In genomic region chr15:79896131-79896633, GRCh38 we compare ENCODE assay signal across 8 cellular contexts.
DNase-seq lines count a peak whose midpoint lies in the region; ATAC-seq and TF ChIP-seq lines count a peak whose summit lies in the region.

No MANE protein-coding gene starts in this region.

- peak overlapping the region; percentile 96 to 99 (median 97) for H3K27ac Mint-ChIP-seq in nephron

- peaks cover 9% of the 10 kb centered on the region for H3K4me1 Mint-ChIP-seq in nephron

- peak overlapping the region; percentile 95 to 98 (median 97) for H3K4me3 Mint-ChIP-seq in nephron

- no peaks in the 10 kb centered on the region for H3K27me3 Mint-ChIP-seq in nephron (ENCODE audit: low read depth)

- TF ChIP-seq CTCF in nephron (IDR thresholded peaks at IDR 0.05; ENCODE audit: unreplicated experiment in 3 of 3), result no peak

- peak; percentile 31 for ATAC-seq in GM21390 (IDR thresholded peaks at IDR 0.05; ENCODE audit: unreplicated experiment)

- H3K4me3 ChIP-seq in NT2/D1 (ENCODE audit: insufficient read length, low read depth) (peak overlapping the region; percentile 98), duodenal mucosa (ENCODE audit: low read depth in 1 of 2, low read length in 2 of 2) (peak overlapping the region; percentile 86 to 88)

- no peaks in the 10 kb centered on the region for H3K4me1 ChIP-seq in NT2/D1 (ENCODE audit: insufficient read depth, insufficient read length)
- peaks cover 5 to 25% of the 10 kb centered on the region in 2 donors for H3K4me1 ChIP-seq in duodenal mucosa (ENCODE audit: control insufficient read depth in 1 of 2, insufficient read depth in 2 of 2, low read length in 2 of 2)

- DNase-seq in EL, result peak; percentile 24
- no peak for DNase-seq in NT2/D1 (ENCODE audit: low read depth, low spot score)
- no peak for DNase-seq in NCI-H2029 treated with DMSO at 0.1 percent for 48 hours (lab: John Stamatoyannopoulos, UW)
- DNase-seq in iPS-NIHi11 (ENCODE audit: low spot score), result no peak
- no peak for DNase-seq in globus pallidus (ENCODE audit: low spot score)

- no peaks in the 10 kb centered on the region for H3K9me3 ChIP-seq in NT2/D1 (ENCODE audit: insufficient read depth, low read length)
- H3K9me3 ChIP-seq in duodenal mucosa (ENCODE audit: control insufficient read depth in 1 of 2, low read length in 2 of 2), result no peaks in the 10 kb centered on the region

- H3K27me3 ChIP-seq in NT2/D1 (ENCODE audit: insufficient read depth, insufficient read length) (no peaks in the 10 kb centered on the region), duodenal mucosa (ENCODE audit: control insufficient read depth in 1 of 2, insufficient read depth in 2 of 2, low read length in 2 of 2) (no peaks in the 10 kb centered on the region)

- peak overlapping the region; percentile 95 for H3K27ac ChIP-seq in duodenal mucosa (ENCODE audit: low read depth, low read length)

- H3K9me3 Mint-ChIP-seq in nephron, result no peaks in the 10 kb centered on the region

- H3K9ac ChIP-seq in NT2/D1 (ENCODE audit: insufficient read length, low read depth) (peak overlapping the region; percentile 99), duodenal mucosa (ENCODE audit: low read depth in 1 of 2, low read length in 2 of 2) (peak overlapping the region; percentile 80 to 87)

- H3K36me3 Mint-ChIP-seq in nephron (ENCODE audit: low read depth), result peaks cover 18% of the 10 kb centered on the region

- H3K36me3 ChIP-seq in NT2/D1 (ENCODE audit: insufficient read depth, insufficient read length, low read length), result peaks cover 18% of the 10 kb centered on the region
- H3K36me3 ChIP-seq in duodenal mucosa (ENCODE audit: control insufficient read depth in 1 of 2, insufficient read depth in 2 of 2, low read length in 2 of 2), result no peaks in the 10 kb centered on the region
